23 cellular contexts compared by ENCODE assay signal in the genomic region with DNA sequence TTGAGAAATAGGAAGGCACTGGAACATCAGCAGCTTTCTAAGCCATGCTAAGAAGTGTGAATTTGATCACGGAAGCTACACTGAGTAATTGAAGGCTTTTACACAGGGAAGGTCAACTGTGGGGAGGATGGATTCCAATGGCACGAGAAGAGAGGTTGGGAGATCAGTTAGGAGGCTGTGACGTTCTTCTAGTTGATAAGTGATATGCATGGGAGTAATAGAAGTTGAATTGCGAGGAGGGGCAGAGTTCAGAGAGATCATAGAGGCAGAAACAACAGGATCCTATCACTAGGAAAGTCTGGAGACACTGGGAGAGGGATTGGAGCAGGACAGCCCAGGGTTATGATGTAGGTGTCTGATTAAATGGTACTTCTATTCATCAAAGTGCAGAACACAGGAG. TPM values are rescaled to one million over a fixed set of nuclear protein-coding genes. Genes with fewer than 3 reads are reported as not detected.
"Had no signal": no experiment of that assay in that cellular context is flagged by ENCODE, and none has a peak within 500 bp of the region (broad histone marks: within the 10 kb centered on the region; RNA-seq: fewer than 3 reads in every experiment).

No MANE protein-coding gene starts in this region.

- H3K4me1 Mint-ChIP-seq: stimulated activated naive CD8-positive, alpha-beta T cell treated with anti-CD3 and anti-CD28 coated beads, Interleukin-15, amount 100 ng/mL, for 72 hours; WTC11 had no signal

- H3K4me3 Mint-ChIP-seq: activated naive CD8-positive, alpha-beta T cell; activated T-cell treated with anti-CD3 and anti-CD28 coated beads, Interleukin-2, amount 50 U/mL, for 4 hours; dendritic cell treated with granulocyte-macrophage colony-stimulating factor and Interleukin-4, amounts not matched to agents 40 ng/mL and 50 ng/mL, for 4 days; natural killer cell treated with Interleukin-12 subunit alpha and Interleukin-12 subunit beta and Interleukin-15 and Interleukin-18, amount 100 ng/mL, for 72 hours; stimulated activated naive CD8-positive, alpha-beta T cell treated with anti-CD3 and anti-CD28 coated beads, Interleukin-15, amount 100 ng/mL, for 72 hours; T-helper 2 cell treated with Interferon-gamma antibody and Interleukin-4, amounts not matched to agents 5 μg/mL and 100 μg/mL, for 36 hours; WTC11 had no signal

- H3K4me3 ChIP-seq: adrenal gland, cardiac muscle cell, gastrocnemius medialis, right atrium auricular region, upper lobe of left lung had no signal

- H3K27ac ChIP-seq: cardiac muscle cell, right atrium auricular region, upper lobe of left lung had no signal

- H3K9me3 ChIP-seq: adrenal gland, gastrocnemius medialis, right atrium auricular region, SK-N-SH, upper lobe of left lung had no signal

- H3K36me3 ChIP-seq: adrenal gland, cardiac muscle cell, gastrocnemius medialis, upper lobe of left lung had no signal

- H3K27me3 ChIP-seq: adrenal gland, cardiac muscle cell, gastrocnemius medialis, right atrium auricular region, upper lobe of left lung had no signal

- ATAC-seq: activated T-cell treated with anti-CD3 and anti-CD28 coated beads, Interleukin-2, amount 50 U/mL, for 4 hours; gastrocnemius medialis; natural killer cell treated with Interleukin-12 subunit alpha and Interleukin-12 subunit beta and Interleukin-15 and Interleukin-18, amount 100 ng/mL, for 72 hours; stimulated activated naive CD8-positive, alpha-beta T cell treated with anti-CD3 and anti-CD28 coated beads, Interleukin-15, amount 100 ng/mL, for 72 hours; WTC11 had no signal

- DNase-seq: activated CD8-positive, alpha-beta memory T cell treated with anti-CD3 and anti-CD28 coated beads for 24 hours; activated CD8-positive, alpha-beta memory T cell treated with anti-CD3 and anti-CD28 coated beads, Interleukin-2, amount 50 U/mL, for 4 hours; activated naive CD4-positive, alpha-beta T cell; activated T-cell treated with anti-CD3 and anti-CD28 coated beads, Interleukin-2, amount 50 U/mL, for 4 hours; adrenal gland; effector CD4-positive, alpha-beta T cell; gastrocnemius medialis; head of caudate nucleus; hypothalamus; midbrain; SK-N-SH; stimulated activated CD4-positive, alpha-beta T cell treated with anti-CD3 and anti-CD28 coated beads, Interleukin-1b, Interleukin-23, amount 100 ng/mL, for 48 hours; stimulated activated naive CD8-positive, alpha-beta T cell treated with anti-CD3 and anti-CD28 coated beads, Interleukin-15, amount 100 ng/mL, for 72 hours; upper lobe of left lung had no signal

- H3K9ac ChIP-seq: SK-N-SH had no signal

- H3K9me3 Mint-ChIP-seq: activated T-cell treated with anti-CD3 and anti-CD28 coated beads, Interleukin-2, amount 50 U/mL, for 4 hours; activated T-helper 2 cell treated with anti-CD3 and anti-CD28 coated beads, Interferon-gamma antibody, Interleukin-2, Interleukin-4, amounts not matched to agents 10 μg/mL and 5 μg/mL and 100 μg/mL, durations not matched to agents 14 hours and 24 hours and 36 hours; dendritic cell treated with granulocyte-macrophage colony-stimulating factor and Interleukin-4, amounts not matched to agents 40 ng/mL and 50 ng/mL, for 4 days; natural killer cell treated with Interleukin-12 subunit alpha and Interleukin-12 subunit beta and Interleukin-15 and Interleukin-18, amount 100 ng/mL, for 72 hours; stimulated activated naive CD8-positive, alpha-beta T cell treated with anti-CD3 and anti-CD28 coated beads, Interleukin-15, amount 100 ng/mL, for 72 hours; T-helper 2 cell treated with Interferon-gamma antibody and Interleukin-4, amounts not matched to agents 5 μg/mL and 100 μg/mL, for 36 hours; WTC11 had no signal

- H3K27ac Mint-ChIP-seq: activated naive CD8-positive, alpha-beta T cell; activated T-helper 2 cell treated with anti-CD3 and anti-CD28 coated beads, Interferon-gamma antibody, Interleukin-2, Interleukin-4, amounts not matched to agents 10 μg/mL and 5 μg/mL and 100 μg/mL, durations not matched to agents 14 hours and 24 hours and 36 hours; dendritic cell treated with granulocyte-macrophage colony-stimulating factor and Interleukin-4, amounts not matched to agents 40 ng/mL and 50 ng/mL, for 4 days; natural killer cell treated with Interleukin-12 subunit alpha and Interleukin-12 subunit beta and Interleukin-15 and Interleukin-18, amount 100 ng/mL, for 72 hours; progenitor cell of endocrine pancreas; stimulated activated naive CD8-positive, alpha-beta T cell treated with anti-CD3 and anti-CD28 coated beads, Interleukin-15, amount 100 ng/mL, for 72 hours; T-helper 2 cell treated with Interferon-gamma antibody and Interleukin-4, amounts not matched to agents 5 μg/mL and 100 μg/mL, for 36 hours; WTC11 had no signal

- H3K36me3 Mint-ChIP-seq: activated naive CD8-positive, alpha-beta T cell; natural killer cell treated with Interleukin-12 subunit alpha and Interleukin-12 subunit beta and Interleukin-15 and Interleukin-18, amount 100 ng/mL, for 72 hours; WTC11 had no signal

- H3K4me1 ChIP-seq: right atrium auricular region had no signal

RNA-seq across cellular contexts. Expression of gene LMOD1, which starts 16.2 kb away (rescaled TPM):
- total RNA-seq: activated T-helper 2 cell treated with anti-CD3 and anti-CD28 coated beads, Interferon-gamma antibody, Interleukin-2, Interleukin-4, amounts not matched to agents 10 μg/mL and 5 μg/mL and 100 μg/mL, durations not matched to agents 14 hours and 24 hours and 36 hours; natural killer cell treated with Interleukin-12 subunit alpha and Interleukin-12 subunit beta and Interleukin-15 and Interleukin-18, amount 100 ng/mL, for 72 hours had no signal
